ENCODE assay signal across 12 cellular contexts in genomic region chr17:43517615-43518386, GRCh38. TPM values are rescaled to one million over a fixed set of nuclear protein-coding genes. Genes with fewer than 3 reads are reported as not detected.
A peak's percentile ranks its signal among the peaks of the same experiment; 100 is the strongest.
DNase-seq lines count a peak whose midpoint lies in the region; ATAC-seq and TF ChIP-seq lines count a peak whose summit lies in the region.
"Had no signal": no experiment of that assay in that cellular context is flagged by ENCODE, and none has a peak within 500 bp of the region (broad histone marks: within the 10 kb centered on the region; RNA-seq: fewer than 3 reads in every experiment).

No MANE protein-coding gene starts in this region.

- no peak overlapping the region for H3K4me3 Mint-ChIP-seq in effector memory CD8-positive, alpha-beta T cell
- H3K4me3 Mint-ChIP-seq: central memory CD8-positive, alpha-beta T cell had no signal

- WGBS in SK-N-SH (ENCODE audit: low lambda C conversion rate): 57% methylated on average over 8 of the region's 8 CpGs

- no peaks in the 10 kb centered on the region for H3K9me3 Mint-ChIP-seq in effector memory CD8-positive, alpha-beta T cell
- H3K9me3 Mint-ChIP-seq: central memory CD8-positive, alpha-beta T cell had no signal

- DNase-seq in Daoy (ENCODE audit: low read depth): peak; percentile 47
- peak; percentile 73 for DNase-seq in GM20000 (ENCODE audit: low spot score)
- DNase-seq in SK-N-SH: no peak
- DNase-seq in right atrium auricular region (ENCODE audit: low spot score): no peak
- no peak for DNase-seq in DMS53 (lab: John Stamatoyannopoulos, UW)
- DNase-seq in NCI-H146 treated with DMSO at 0.1 percent for 48 hours (lab: John Stamatoyannopoulos, UW; ENCODE audit: unreplicated experiment): no peak
- no peak for DNase-seq in foreskin keratinocyte
- no peak for DNase-seq in effector memory CD8-positive, alpha-beta T cell
- DNase-seq: mesendoderm; stimulated activated CD4-positive, alpha-beta T cell treated with anti-CD3 and anti-CD28 coated beads, Interleukin-2, amount 100 ng/mL, for 48 hours; T1000 had no signal

- no peak for TF ChIP-seq CTCF in GM20000 (IDR thresholded peaks at IDR 0.05; ENCODE audit: extremely low read depth, missing control alignments)
- TF ChIP-seq CTCF in SK-N-SH (IDR thresholded peaks at IDR 0.05): no peak
- no peak for TF ChIP-seq CTCF in right atrium auricular region (IDR thresholded peaks at IDR 0.05)
- TF ChIP-seq CTCF in foreskin keratinocyte (conservative IDR thresholded peaks at IDR 0.05): no peak

- H3F3A ChIP-seq in SK-N-SH (replicated peaks; ENCODE audit: insufficient read depth): peaks cover 37% of the 10 kb centered on the region

- H3K4me3 ChIP-seq in SK-N-SH (ENCODE audit: low read depth in 2 of 2, low read length in 1 of 2) (no peak overlapping the region), right atrium auricular region (no peak overlapping the region)

- no peaks in the 10 kb centered on the region for H3K27me3 Mint-ChIP-seq in effector memory CD8-positive, alpha-beta T cell
- H3K27me3 Mint-ChIP-seq: central memory CD8-positive, alpha-beta T cell had no signal

- peaks cover 0 to 21% of the 10 kb centered on the region in 2 experiments; a peak in 2 of 4 replicates for H3K4me1 ChIP-seq in SK-N-SH (ENCODE audit: control insufficient read depth in 1 of 2, insufficient read depth in 2 of 2, low read depth in 1 of 2, low read length in 1 of 2)
- peaks cover 0 to 19% of the 10 kb centered on the region in 2 donors for H3K4me1 ChIP-seq in right atrium auricular region
- H3K4me1 ChIP-seq in foreskin keratinocyte: no peaks in the 10 kb centered on the region

- H2AFZ ChIP-seq in SK-N-SH (ENCODE audit: low read depth): no peak overlapping the region

- H4K20me1 ChIP-seq in SK-N-SH (ENCODE audit: insufficient read depth): peaks cover 8% of the 10 kb centered on the region; the same call in 1 of the 2 replicates

- peaks cover 84% of the 10 kb centered on the region for H3K36me3 Mint-ChIP-seq in effector memory CD8-positive, alpha-beta T cell (ENCODE audit: insufficient read depth)

- TF ChIP-seq RAD21 in SK-N-SH (IDR thresholded peaks at IDR 0.05; ENCODE audit: low read length): no peak

- H3K4me2 ChIP-seq in SK-N-SH: peak overlapping the region; percentile 43; the same call in 1 of the 2 replicates

- CTCF ChIA-PET in SK-N-SH (lab: Yijun Ruan, JAX): interaction anchor here (1.1 to 1.7 kb wide), 4 partner anchors 8 to 249 kb away, joined by 3 to 6 read pairs (median 5); partner anchors contain the start of gene DHX8

- peak overlapping the region in 1 of 2 experiments; percentile 84; a peak in 2 of 4 replicates for H3K27ac ChIP-seq in SK-N-SH (ENCODE audit: low read depth in 2 of 2, low read length in 1 of 2)
- H3K27ac ChIP-seq in right atrium auricular region: peak overlapping the region; percentile 14 to 55
- H3K27ac ChIP-seq in foreskin keratinocyte: no peak overlapping the region

- H3K9ac ChIP-seq in SK-N-SH: peak overlapping the region; percentile 22; the same call in 1 of the 2 replicates

- ATAC-seq in foreskin keratinocyte: no peak
- no peak for ATAC-seq in effector memory CD8-positive, alpha-beta T cell (replicated peaks)

- peaks cover 13% of the 10 kb centered on the region; the same call in 1 of the 2 replicates for H3K79me2 ChIP-seq in SK-N-SH (ENCODE audit: insufficient read depth)

- H3K27me3 ChIP-seq in SK-N-SH (ENCODE audit: insufficient read depth): no peaks in the 10 kb centered on the region
- no peaks in the 10 kb centered on the region for H3K27me3 ChIP-seq in right atrium auricular region
- no peaks in the 10 kb centered on the region for H3K27me3 ChIP-seq in foreskin keratinocyte

- H3K9me2 ChIP-seq in SK-N-SH: no peaks in the 10 kb centered on the region

- no peaks in the 10 kb centered on the region for H3K4me1 Mint-ChIP-seq in effector memory CD8-positive, alpha-beta T cell (ENCODE audit: low read depth in 2 of 2)

- H3K9me3 ChIP-seq in SK-N-SH (no peaks in the 10 kb centered on the region), right atrium auricular region (no peaks in the 10 kb centered on the region)

- no peak for TF ChIP-seq EP300 in SK-N-SH (IDR thresholded peaks at IDR 0.05; ENCODE audit: borderline replicate concordance in 1 of 2, low read depth in 1 of 2, low read length in 1 of 2)

- peaks cover 72 to 83% of the 10 kb centered on the region in 2 experiments for H3K36me3 ChIP-seq in SK-N-SH (replicated peaks in 1 of 2; ENCODE audit: control insufficient read depth in 1 of 2, insufficient read depth in 2 of 2, low read length in 1 of 2)
- peaks cover 68% of the 10 kb centered on the region for H3K36me3 ChIP-seq in right atrium auricular region

- POLR2A ChIA-PET in SK-N-SH (lab: Yijun Ruan, JAX): no interaction called here

- peak overlapping the region in 1 of 2 donors; percentile 53 for H3K27ac Mint-ChIP-seq in effector memory CD8-positive, alpha-beta T cell

TF ChIP-seq in SK-N-SH, 30 proteins besides CTCF, POLR2A, EP300 and RAD21 (continues in another document):
- TF ChIP-seq SMC3 (IDR thresholded peaks at IDR 0.05; ENCODE audit: low read depth, low read length) (no peak), MXI1 (IDR thresholded peaks at IDR 0.05; ENCODE audit: low read depth, low read length) (no peak), MEF2A (IDR thresholded peaks at IDR 0.05; ENCODE audit: borderline replicate concordance, low read depth) (no peak), CHD2 (IDR thresholded peaks at IDR 0.05; ENCODE audit: low read length, partially characterized antibody) (no peak), FOXM1 (IDR thresholded peaks at IDR 0.05; ENCODE audit: low read depth) (no peak), NFIC (IDR thresholded peaks at IDR 0.05; ENCODE audit: borderline replicate concordance) (peak; percentile 55), RFX5 (IDR thresholded peaks at IDR 0.05; ENCODE audit: low read length) (no peak), REST (IDR thresholded peaks at IDR 0.05; ENCODE audit: low read depth, low read length) (no peak), USF2 (IDR thresholded peaks at IDR 0.05; ENCODE audit: borderline replicate concordance, low read depth, low read length) (no peak), FOSL2 (IDR thresholded peaks at IDR 0.05; ENCODE audit: borderline replicate concordance, low read depth) (peak; percentile 61), NRF1 (IDR thresholded peaks at IDR 0.05; ENCODE audit: low read depth, low read length) (no peak), MAX (IDR thresholded peaks at IDR 0.05; ENCODE audit: low read depth) (no peak), RCOR1 (IDR thresholded peaks at IDR 0.05; ENCODE audit: low read length) (no peak), YY1 (IDR thresholded peaks at IDR 0.05; ENCODE audit: low read depth) (no peak)

RNA-seq across cellular contexts. Expression of gene ETV4, which starts 28.3 kb away (rescaled TPM):
- 27.7 and 51.4 TPM in 2 replicates for total RNA-seq in Daoy (2014; rRNA removed; shearing (Covaris generic))
- polyA plus RNA-seq in SK-N-SH (2012; rRNA removed): 27.3 and 33.2 TPM in 2 replicates
- 12.5 and 20.4 TPM in 2 replicates for polyA plus RNA-seq in SK-N-SH (2012; cell fraction: cytosol; rRNA removed)
- polyA plus RNA-seq in SK-N-SH (2012; cell fraction: nucleus; rRNA removed): 58.0 and 63.3 TPM in 2 replicates
- 1 to 10 TPM; 3.1 to 5.0 TPM for total RNA-seq in right atrium auricular region
- 57.4 and 61.2 TPM in 2 replicates for total RNA-seq in foreskin keratinocyte
- 78.9 and 80.5 TPM in 2 replicates for polyA plus RNA-seq in foreskin keratinocyte

RNA-seq across cellular contexts. Expression of gene DHX8, which starts 34.0 kb away (rescaled TPM):
- 23.0 and 32.8 TPM in 2 replicates for total RNA-seq in Daoy (2014; rRNA removed; shearing (Covaris generic))
- polyA plus RNA-seq in SK-N-SH (2012; rRNA removed) (31.3 and 35.1 TPM in 2 replicates), foreskin keratinocyte (28.7 and 28.9 TPM in 2 replicates)
- polyA plus RNA-seq in SK-N-SH (2012; cell fraction: cytosol; rRNA removed): 25.3 and 26.7 TPM in 2 replicates
- polyA plus RNA-seq in SK-N-SH (2012; cell fraction: nucleus; rRNA removed): 44.3 and 49.7 TPM in 2 replicates
- total RNA-seq in right atrium auricular region (10 to 100 TPM; 18.5 to 26.1 TPM), foreskin keratinocyte (43.3 and 45.4 TPM in 2 replicates)

Comparison
In these comparisons a context has a peak if more than half of its experiments do, and no peak if none do; other contexts are left out.
1. DNase-seq: peak in Daoy (single experiment) and GM20000 (single experiment); none in SK-N-SH (single experiment), right atrium auricular region (single experiment), DMS53 (single experiment), NCI-H146 treated with DMSO at 0.1 percent for 48 hours (single experiment), foreskin keratinocyte (0 of 2) and effector memory CD8-positive, alpha-beta T cell (0 of 3).